In genomic region chr1:35881850-35882273, GRCh38 we compare ENCODE assay signal across 1 cellular context.
TF ChIP-seq lines count a peak whose summit lies in the region.

No MANE protein-coding gene starts in this region.

TF ChIP-seq in K562, 482 proteins besides CTCF, POLR2A, EP300 and RAD21 (continued from another document and continues in another):
- TF ChIP-seq, protein P1, sequence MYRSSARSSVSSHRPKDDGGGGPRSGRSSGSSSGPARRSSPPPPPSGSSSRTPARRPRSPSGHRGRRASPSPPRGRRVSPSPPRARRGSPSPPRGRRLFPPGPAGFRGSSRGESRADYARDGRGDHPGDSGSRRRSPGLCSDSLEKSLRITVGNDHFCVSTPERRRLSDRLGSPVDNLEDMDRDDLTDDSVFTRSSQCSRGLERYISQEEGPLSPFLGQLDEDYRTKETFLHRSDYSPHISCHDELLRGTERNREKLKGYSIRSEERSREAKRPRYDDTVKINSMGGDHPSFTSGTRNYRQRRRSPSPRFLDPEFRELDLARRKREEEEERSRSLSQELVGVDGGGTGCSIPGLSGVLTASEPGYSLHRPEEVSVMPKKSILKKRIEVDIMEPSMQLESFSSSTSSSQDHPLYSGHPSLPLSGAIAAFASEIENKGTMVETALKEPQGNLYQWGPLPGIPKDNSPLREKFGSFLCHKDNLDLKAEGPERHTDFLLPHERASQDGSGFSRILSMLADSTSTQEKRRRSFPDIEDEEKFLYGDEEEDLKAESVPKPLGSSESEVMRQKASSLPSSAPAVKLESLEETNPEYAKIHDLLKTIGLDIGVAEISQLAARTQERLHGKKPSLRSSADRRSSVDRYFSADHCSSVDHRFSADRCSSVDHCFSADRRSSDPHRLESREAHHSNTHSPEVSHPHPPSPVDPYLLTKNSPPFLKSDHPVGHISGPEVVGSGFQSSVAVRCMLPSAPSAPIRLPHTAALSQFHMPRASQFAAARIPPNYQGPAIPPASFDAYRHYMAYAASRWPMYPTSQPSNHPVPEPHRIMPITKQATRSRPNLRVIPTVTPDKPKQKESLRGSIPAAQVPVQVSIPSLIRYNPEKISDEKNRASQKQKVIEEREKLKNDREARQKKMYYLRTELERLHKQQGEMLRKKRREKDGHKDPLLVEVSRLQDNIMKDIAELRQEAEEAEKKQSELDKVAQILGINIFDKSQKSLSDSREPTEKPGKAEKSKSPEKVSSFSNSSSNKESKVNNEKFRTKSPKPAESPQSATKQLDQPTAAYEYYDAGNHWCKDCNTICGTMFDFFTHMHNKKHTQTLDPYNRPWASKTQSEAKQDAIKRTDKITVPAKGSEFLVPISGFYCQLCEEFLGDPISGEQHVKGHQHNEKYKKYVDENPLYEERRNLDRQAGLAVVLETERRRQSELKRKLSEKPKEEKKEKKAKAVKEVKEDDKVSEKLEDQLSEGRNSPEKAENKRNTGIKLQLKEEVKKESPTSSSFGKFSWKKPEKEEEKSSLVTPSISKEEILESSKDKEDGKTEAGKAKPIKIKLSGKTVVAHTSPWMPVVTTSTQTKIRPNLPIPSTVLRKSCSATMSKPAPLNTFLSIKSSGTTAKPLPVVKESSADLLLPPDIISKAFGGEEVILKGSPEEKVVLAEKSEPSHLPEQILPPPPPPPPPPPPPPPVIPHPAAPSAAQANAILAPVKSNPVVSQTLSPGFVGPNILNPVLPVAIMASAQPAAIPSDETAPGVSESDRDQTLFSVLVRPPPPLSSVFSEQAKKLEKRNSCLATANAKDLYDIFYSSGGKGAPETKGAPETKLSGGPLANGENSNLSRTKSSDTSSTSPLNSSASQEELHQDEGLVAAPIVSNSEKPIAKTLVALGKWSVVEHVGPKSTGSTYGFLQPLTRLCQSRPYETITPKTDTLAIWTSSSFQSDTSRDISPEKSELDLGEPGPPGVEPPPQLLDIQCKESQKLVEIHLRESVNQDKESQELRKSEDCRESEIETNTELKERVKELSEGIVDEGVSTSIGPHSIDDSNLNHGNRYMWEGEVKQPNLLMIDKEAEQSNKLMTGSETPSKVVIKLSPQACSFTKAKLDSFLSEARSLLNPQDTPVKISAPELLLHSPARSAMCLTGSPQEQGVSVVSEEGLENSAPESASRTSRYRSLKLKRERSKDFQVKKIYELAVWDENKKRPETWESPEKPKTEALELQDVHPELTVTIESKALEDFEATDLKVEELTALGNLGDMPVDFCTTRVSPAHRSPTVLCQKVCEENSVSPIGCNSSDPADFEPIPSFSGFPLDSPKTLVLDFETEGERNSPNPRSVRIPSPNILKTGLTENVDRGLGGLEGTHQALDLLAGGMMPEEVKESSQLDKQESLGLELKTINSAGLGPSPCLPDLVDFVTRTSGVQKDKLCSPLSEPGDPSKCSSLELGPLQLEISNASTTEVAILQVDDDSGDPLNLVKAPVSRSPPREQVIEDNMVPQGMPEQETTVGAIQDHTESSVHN (IDR thresholded peaks at IDR 0.05; ENCODE audit: borderline replicate concordance in 1 of 2, low read depth in 1 of 2): peak in 1 of 2 experiments; percentile 97; a peak in 2 of 4 replicates
- peak; percentile 76 for TF ChIP-seq BHLHE40 (IDR thresholded peaks at IDR 0.05; ENCODE audit: low read length)
- peak; percentile 28; the same call in 1 of the 2 replicates for TF ChIP-seq FOXM1 (IDR thresholded peaks at IDR 0.05; ENCODE audit: low read depth)
- TF ChIP-seq FOXM1 (CRISPR knock-in tag; IDR thresholded peaks at IDR 0.05; ENCODE audit: low read depth): no peak
- TF ChIP-seq TCF3 (CRISPR knock-in tag; IDR thresholded peaks at IDR 0.05): peak; percentile 94
- peak in 1 of 2 experiments; percentile 87; a peak in 2 of 4 replicates for TF ChIP-seq RCOR1 (IDR thresholded peaks at IDR 0.05; ENCODE audit: borderline replicate concordance in 1 of 2, low read depth in 2 of 2, low read length in 2 of 2)
- TF ChIP-seq, protein P2, sequence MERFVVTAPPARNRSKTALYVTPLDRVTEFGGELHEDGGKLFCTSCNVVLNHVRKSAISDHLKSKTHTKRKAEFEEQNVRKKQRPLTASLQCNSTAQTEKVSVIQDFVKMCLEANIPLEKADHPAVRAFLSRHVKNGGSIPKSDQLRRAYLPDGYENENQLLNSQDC (CRISPR knock-in tag; IDR thresholded peaks at IDR 0.05): no peak
- peak; percentile 69; the same call in 1 of the 2 replicates for TF ChIP-seq PML (IDR thresholded peaks at IDR 0.05; ENCODE audit: low read length)
- peak; percentile 91 for TF ChIP-seq TFAP4 (CRISPR knock-in tag; IDR thresholded peaks at IDR 0.05; ENCODE audit: borderline replicate concordance)
- 0 out of 2 replicates have a peak, but pooled peaks have one; percentile 37 for TF ChIP-seq SMAD3 (CRISPR knock-in tag; conservative IDR thresholded peaks at IDR 0.05)
- TF ChIP-seq ZBTB40 (IDR thresholded peaks at IDR 0.05): peak; percentile 64
- TF ChIP-seq ZBTB40 (CRISPR knock-in tag; IDR thresholded peaks at IDR 0.05): no peak
- TF ChIP-seq SIN3A (IDR thresholded peaks at IDR 0.05; ENCODE audit: borderline replicate concordance in 2 of 2, control insufficient read depth in 1 of 2, low read depth in 2 of 2, low read length in 2 of 2): peak; percentile 88 to 92; a peak in 2 of 4 replicates
- TF ChIP-seq POLR2AphosphoS5 (IDR thresholded peaks at IDR 0.05; ENCODE audit: control insufficient read depth, insufficient read depth, low read depth, low read length): peak; percentile 65; the same call in 1 of the 2 replicates
- peak; percentile 54; the same call in 1 of the 2 replicates for TF ChIP-seq MYNN (IDR thresholded peaks at IDR 0.05)
- TF ChIP-seq MYNN (CRISPR knock-in tag; IDR thresholded peaks at IDR 0.05): no peak
- TF ChIP-seq GATA2 (CRISPR knock-in tag; IDR thresholded peaks at IDR 0.05): peak; percentile 87; the same call in 1 of the 2 replicates
- peak; percentile 38; the same call in 1 of the 2 replicates for TF ChIP-seq ESRRA (IDR thresholded peaks at IDR 0.05; ENCODE audit: borderline replicate concordance, low read depth)
- TF ChIP-seq, protein P3, sequence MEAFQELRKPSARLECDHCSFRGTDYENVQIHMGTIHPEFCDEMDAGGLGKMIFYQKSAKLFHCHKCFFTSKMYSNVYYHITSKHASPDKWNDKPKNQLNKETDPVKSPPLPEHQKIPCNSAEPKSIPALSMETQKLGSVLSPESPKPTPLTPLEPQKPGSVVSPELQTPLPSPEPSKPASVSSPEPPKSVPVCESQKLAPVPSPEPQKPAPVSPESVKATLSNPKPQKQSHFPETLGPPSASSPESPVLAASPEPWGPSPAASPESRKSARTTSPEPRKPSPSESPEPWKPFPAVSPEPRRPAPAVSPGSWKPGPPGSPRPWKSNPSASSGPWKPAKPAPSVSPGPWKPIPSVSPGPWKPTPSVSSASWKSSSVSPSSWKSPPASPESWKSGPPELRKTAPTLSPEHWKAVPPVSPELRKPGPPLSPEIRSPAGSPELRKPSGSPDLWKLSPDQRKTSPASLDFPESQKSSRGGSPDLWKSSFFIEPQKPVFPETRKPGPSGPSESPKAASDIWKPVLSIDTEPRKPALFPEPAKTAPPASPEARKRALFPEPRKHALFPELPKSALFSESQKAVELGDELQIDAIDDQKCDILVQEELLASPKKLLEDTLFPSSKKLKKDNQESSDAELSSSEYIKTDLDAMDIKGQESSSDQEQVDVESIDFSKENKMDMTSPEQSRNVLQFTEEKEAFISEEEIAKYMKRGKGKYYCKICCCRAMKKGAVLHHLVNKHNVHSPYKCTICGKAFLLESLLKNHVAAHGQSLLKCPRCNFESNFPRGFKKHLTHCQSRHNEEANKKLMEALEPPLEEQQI (IDR thresholded peaks at IDR 0.05): 0 out of 2 replicates have a peak, but pooled peaks have one; percentile 75
- peak; percentile 83 for TF ChIP-seq SMARCA4 (IDR thresholded peaks at IDR 0.05)
- no peak; the same call in 1 of the 2 replicates for TF ChIP-seq FOXA1 (IDR thresholded peaks at IDR 0.05; ENCODE audit: borderline replicate concordance)
- peak; percentile 99 to 100 for TF ChIP-seq FOXK2 (conservative IDR thresholded peaks at IDR 0.05 in 1 of 2, IDR thresholded peaks at IDR 0.05 in 1 of 2; ENCODE audit: low read depth in 2 of 2)
- peak; percentile 78 for TF ChIP-seq DACH1 (IDR thresholded peaks at IDR 0.05; ENCODE audit: partially characterized antibody)
- TF ChIP-seq ELF1 (tag; IDR thresholded peaks at IDR 0.05): 0 out of 2 replicates have a peak, but pooled peaks have one; percentile 44
- no peak for TF ChIP-seq SUPT5H (IDR thresholded peaks at IDR 0.05)
- TF ChIP-seq STAT6 (CRISPR knock-in tag; IDR thresholded peaks at IDR 0.05): peak; percentile 86; the same call in 1 of the 2 replicates
- TF ChIP-seq CEBPB (tag; IDR thresholded peaks at IDR 0.05): no peak
- peak; percentile 74 for TF ChIP-seq SMARCE1 (IDR thresholded peaks at IDR 0.05)
- peak; percentile 55; the same call in 1 of the 2 replicates for TF ChIP-seq JUND (IDR thresholded peaks at IDR 0.05; ENCODE audit: borderline replicate concordance, low read depth, low read length)
- peak; percentile 52; the same call in 1 of the 3 replicates for TF ChIP-seq JUND (tag; IDR thresholded peaks at IDR 0.05; ENCODE audit: borderline replicate concordance, low read depth, low read length)
- TF ChIP-seq SP2 (IDR thresholded peaks at IDR 0.05; ENCODE audit: extremely low read depth, low read depth, low read length, poor library complexity, severe bottlenecking): no peak
- no peak for TF ChIP-seq RFX5 (IDR thresholded peaks at IDR 0.05; ENCODE audit: low read depth, low read length)
